13 cellular contexts compared by ENCODE assay signal in genomic region chr6:137111296-137112066, GRCh38.
DNase-seq lines count a peak whose midpoint lies in the region; FAIRE-seq and TF ChIP-seq lines count a peak whose summit lies in the region.
"Had no signal": no experiment of that assay in that cellular context is flagged by ENCODE, and none has a peak within 500 bp of the region (broad histone marks: within the 10 kb centered on the region; RNA-seq: fewer than 3 reads in every experiment).

No MANE protein-coding gene starts in this region.

- TF ChIP-seq CTCF in D721Med (IDR thresholded peaks at IDR 0.05; ENCODE audit: insufficient read depth, missing control alignments) (no peak), fibroblast of the aortic adventitia (IDR thresholded peaks at IDR 0.05; ENCODE audit: insufficient read depth, low read length) (no peak)

- DNase-seq in D721Med (ENCODE audit: insufficient read length, low spot score) = no peak
- peak; percentile 40 for DNase-seq in HCEC 1CT
- peak; percentile 18 for DNase-seq in adipocyte (ENCODE audit: low read depth)
- peak; percentile 5 for DNase-seq in fibroblast of the aortic adventitia (ENCODE audit: low read depth)
- no peak for DNase-seq in HT-29 (ENCODE audit: low spot score)
- DNase-seq in HuH-7 (ENCODE audit: low spot score) = no peak
- DNase-seq in cerebellum (ENCODE audit: low spot score) = no peak
- DNase-seq: BE2C; CD8-positive, alpha-beta T cell; NCI-H1092; NCI-H2227 treated with DMSO at 0.1 percent for 48 hours; NCI-H526 treated with DMSO at 0.1 percent for 48 hours; PC-9 had no signal

- H3K4me1 ChIP-seq in adipocyte (ENCODE audit: control insufficient read depth, insufficient read depth, low read length) = peaks cover 9% of the 10 kb centered on the region

- H3K9ac ChIP-seq in adipocyte (ENCODE audit: low read length) = no peak overlapping the region

- H3K4me3 ChIP-seq in adipocyte (ENCODE audit: low read length) = no peak overlapping the region
- no peak overlapping the region for H3K4me3 ChIP-seq in fibroblast of the aortic adventitia (ENCODE audit: low read depth, low read length)
- H3K4me3 ChIP-seq: PC-9 had no signal

- peaks cover 4% of the 10 kb centered on the region for H3K9me3 ChIP-seq in adipocyte (ENCODE audit: control insufficient read depth, low read length)
- H3K9me3 ChIP-seq: BE2C had no signal

- H3K27me3 ChIP-seq in adipocyte (replicated peaks; ENCODE audit: control insufficient read depth, insufficient read depth, low read length) = no peaks in the 10 kb centered on the region
- H3K27me3 ChIP-seq: BE2C had no signal

- FAIRE-seq in D721Med (lab: Jason Lieb, UNC) = peak; percentile 74

- H3K36me3 ChIP-seq in adipocyte (ENCODE audit: control insufficient read depth, insufficient read depth, low read length, severe bottlenecking) = no peaks in the 10 kb centered on the region
- H3K36me3 ChIP-seq: BE2C had no signal

Comparison
In these comparisons a context has a peak if more than half of its experiments do, and no peak if none do; other contexts are left out.
1. DNase-seq: peak in HCEC 1CT (single experiment), adipocyte (single experiment) and fibroblast of the aortic adventitia (single experiment); none in D721Med (single experiment), HT-29 (single experiment), HuH-7 (single experiment) and cerebellum (single experiment).